10 cellular contexts compared by ENCODE assay signal in genomic region chr10:38174341-38174740, GRCh38.
"Had no signal": no experiment of that assay in that cellular context is flagged by ENCODE, and none has a peak within 500 bp of the region (broad histone marks: within the 10 kb centered on the region; RNA-seq: fewer than 3 reads in every experiment).

No MANE protein-coding gene starts in this region.

- H3K36me3 ChIP-seq: HAP-1 had no signal

- H3K4me3 ChIP-seq: GM23248, HAP-1, K562 had no signal

- ATAC-seq: HCT116, K562 had no signal

- DNase-seq: GM23248, GOT3, H7, HFFc6, IMR-90, KG1 had no signal

- FAIRE-seq: HTR-8/SVneo, K562 had no signal

- H3K27ac ChIP-seq: GM23248 had no signal
